In genomic region chr1:245679796-245680195, GRCh38 we compare ENCODE assay signal across 20 cellular contexts.
A peak's percentile ranks its signal among the peaks of the same experiment; 100 is the strongest.
DNase-seq lines count a peak whose midpoint lies in the region; ATAC-seq and TF ChIP-seq lines count a peak whose summit lies in the region.
"Had no signal": no experiment of that assay in that cellular context is flagged by ENCODE, and none has a peak within 500 bp of the region (broad histone marks: within the 10 kb centered on the region; RNA-seq: fewer than 3 reads in every experiment).

No MANE protein-coding gene starts in this region.

- no TSS peak for BruUV-seq in Calu3 (replicated peaks; lab: Mats Ljungman, UMichigan)

- H3K36me3 Mint-ChIP-seq in Calu3 (ENCODE audit: insufficient read depth, unreplicated experiment): no peaks in the 10 kb centered on the region

- no peak for ATAC-seq in GM19023 (IDR thresholded peaks at IDR 0.05; ENCODE audit: unreplicated experiment)
- ATAC-seq: A549; naive thymus-derived CD8-positive, alpha-beta T cell; psoas muscle had no signal

- CTCF ChIA-PET in Calu3 (lab: Charles Lee): no interaction called here

- no peaks in the 10 kb centered on the region for H3K27me3 Mint-ChIP-seq in Calu3 (ENCODE audit: unreplicated experiment)
- H3K27me3 Mint-ChIP-seq: central memory CD8-positive, alpha-beta T cell had no signal

- peaks cover 12% of the 10 kb centered on the region for H3K9me3 Mint-ChIP-seq in Calu3 (ENCODE audit: low read depth, unreplicated experiment)
- H3K9me3 Mint-ChIP-seq: central memory CD8-positive, alpha-beta T cell had no signal

- intact Hi-C loops in Calu3 (cut with micrococcal nuclease; ENCODE audit: unreplicated experiment): no loop called here

- TF ChIP-seq CTCF in Calu3 (IDR thresholded peaks at IDR 0.05; ENCODE audit: unreplicated experiment): no peak

- no peaks in the 10 kb centered on the region for H3K4me1 Mint-ChIP-seq in Calu3 (ENCODE audit: low read depth, unreplicated experiment)
- H3K4me1 Mint-ChIP-seq: central memory CD8-positive, alpha-beta T cell; naive thymus-derived CD8-positive, alpha-beta T cell had no signal

- H3K4me3 Mint-ChIP-seq in Calu3 (ENCODE audit: low read depth, unreplicated experiment): no peak overlapping the region
- H3K4me3 Mint-ChIP-seq: CD14-positive monocyte; central memory CD8-positive, alpha-beta T cell; naive thymus-derived CD8-positive, alpha-beta T cell had no signal

- no peak overlapping the region for H3K27ac Mint-ChIP-seq in Calu3 (ENCODE audit: unreplicated experiment)
- H3K27ac Mint-ChIP-seq: naive thymus-derived CD8-positive, alpha-beta T cell had no signal

- DNase-seq in Ammon's horn (ENCODE audit: low spot score) (peak; percentile 45), Kasumi-1 (lab: John Stamatoyannopoulos, UW) (peak; percentile 87 to 88), SKM-1 treated with dmso at 0.1 percent for 144 hours (lab: John Stamatoyannopoulos, UW; ENCODE audit: unreplicated experiment) (peak; percentile 95), mesenteric fat pad (ENCODE audit: low spot score) (peak; percentile 78), Calu3 (no peak), NCI-H1694 treated with DMSO at 0.1 percent for 48 hours (lab: John Stamatoyannopoulos, UW) (no peak), GM03348 (ENCODE audit: low spot score) (no peak)
- DNase-seq: activated CD4-positive, alpha-beta T cell treated with anti-CD3 and anti-CD28 coated beads, Interleukin-2, amount 50 U/mL, for 1 hour; activated naive CD4-positive, alpha-beta T cell; effector CD8-positive, alpha-beta T cell; naive thymus-derived CD8-positive, alpha-beta T cell; NCI-H2081 treated with DMSO at 0.1 percent for 48 hours; NCI-H524 treated with DMSO at 0.1 percent for 48 hours; PC-9; psoas muscle; thyroid gland had no signal

Comparison
In these comparisons a context has a peak if more than half of its experiments do, and no peak if none do; other contexts are left out.
1. DNase-seq: peak in Ammon's horn (single experiment), Kasumi-1 (2 of 2), SKM-1 treated with dmso at 0.1 percent for 144 hours (single experiment) and mesenteric fat pad (single experiment); none in Calu3 (single experiment), NCI-H1694 treated with DMSO at 0.1 percent for 48 hours (single experiment) and GM03348 (single experiment).